In genomic region chr9:95197692-95198271, GRCh38 we compare ENCODE assay signal across 12 cellular contexts.
DNase-seq lines count a peak whose midpoint lies in the region; TF ChIP-seq lines count a peak whose summit lies in the region.
"Had no signal": no experiment of that assay in that cellular context is flagged by ENCODE, and none has a peak within 500 bp of the region (broad histone marks: within the 10 kb centered on the region; RNA-seq: fewer than 3 reads in every experiment).

No MANE protein-coding gene starts in this region.

- WGBS in smooth muscle cell (ENCODE audit: low lambda C conversion rate): 55% methylated on average over 3 of the region's 3 CpGs

- CTCF ChIA-PET in RWPE1 (lab: Yijun Ruan, JAX): interaction anchor here (0.7 kb wide), 1 partner anchor 1370 kb away, joined by 3 read pairs; no protein-coding TSS in a partner anchor

- DNase-seq in H4 (ENCODE audit: low spot score) (peak; percentile 54), RWPE1 (ENCODE audit: low spot score) (peak; percentile 75), fibroblast of mammary gland (ENCODE audit: low read depth) (peak; percentile 62), smooth muscle cell (lab: John Stamatoyannopoulos, UW; ENCODE audit: unreplicated experiment) (no peak), GM20000 (ENCODE audit: low spot score) (no peak), globus pallidus (ENCODE audit: low spot score) (no peak)
- DNase-seq in activated naive CD4-positive, alpha-beta T cell treated with anti-CD3 and anti-CD28 coated beads, Interleukin-2, amount 50 U/mL, for 16 hours: no peak
- DNase-seq: activated CD4-positive, CD25-positive, alpha-beta regulatory T cell; activated effector memory CD4-positive, alpha-beta T cell treated with Interleukin-2 at 50 U/mL for 16 hours; H7; NCI-H1436; PC-3 had no signal

- peaks cover 11% of the 10 kb centered on the region for H3K4me1 ChIP-seq in smooth muscle cell (ENCODE audit: low read depth)

- peak overlapping the region; percentile 41 for H3K4me2 ChIP-seq in smooth muscle cell

- H3K27ac ChIP-seq in RWPE1: peak overlapping the region; percentile 55
- no peak overlapping the region for H3K27ac ChIP-seq in smooth muscle cell (ENCODE audit: low read depth)

- H4K20me1 ChIP-seq in smooth muscle cell (ENCODE audit: low read depth): no peaks in the 10 kb centered on the region

- H3K27me3 ChIP-seq in smooth muscle cell (ENCODE audit: low read depth): no peaks in the 10 kb centered on the region

- H3K9ac ChIP-seq in smooth muscle cell (ENCODE audit: low read depth): no peak overlapping the region

- no peaks in the 10 kb centered on the region for H3K36me3 ChIP-seq in smooth muscle cell (ENCODE audit: low read depth)

- H3K79me2 ChIP-seq in smooth muscle cell (ENCODE audit: low read depth): no peaks in the 10 kb centered on the region

- no peak overlapping the region for H2AFZ ChIP-seq in smooth muscle cell (ENCODE audit: low read depth)

- H3F3A ChIP-seq in smooth muscle cell (ENCODE audit: low read depth): no peaks in the 10 kb centered on the region

- POLR2A ChIA-PET in RWPE1 (lab: Yijun Ruan, JAX; ENCODE audit: low non-redundant PET): no interaction called here

- no peaks in the 10 kb centered on the region for H3K9me3 ChIP-seq in smooth muscle cell (replicated peaks; ENCODE audit: low read depth)

- no peak overlapping the region for H3K4me3 ChIP-seq in fibroblast of mammary gland (ENCODE audit: control insufficient read depth, low read depth, low read length)
- no peak overlapping the region for H3K4me3 ChIP-seq in smooth muscle cell

- TF ChIP-seq CTCF in RWPE1 (conservative IDR thresholded peaks at IDR 0.05; ENCODE audit: low read depth): no peak
- no peak for TF ChIP-seq CTCF in fibroblast of mammary gland (conservative IDR thresholded peaks at IDR 0.05; ENCODE audit: control insufficient read depth, insufficient read depth, low read depth, low read length)
- TF ChIP-seq CTCF in smooth muscle cell (IDR thresholded peaks at IDR 0.05; ENCODE audit: borderline replicate concordance, insufficient read depth, poor library complexity, severe bottlenecking): no peak
- TF ChIP-seq CTCF in GM20000 (IDR thresholded peaks at IDR 0.05; ENCODE audit: extremely low read depth, missing control alignments): no peak

Comparison
In these comparisons a context has a peak if more than half of its experiments do, and no peak if none do; other contexts are left out.
1. DNase-seq: peak in H4 (single experiment), RWPE1 (single experiment) and fibroblast of mammary gland (single experiment); none in smooth muscle cell (single experiment), GM20000 (single experiment), globus pallidus (single experiment) and activated naive CD4-positive, alpha-beta T cell treated with anti-CD3 and anti-CD28 coated beads, Interleukin-2, amount 50 U/mL, for 16 hours (single experiment).